12 cellular contexts compared by ENCODE assay signal in the genomic region with DNA sequence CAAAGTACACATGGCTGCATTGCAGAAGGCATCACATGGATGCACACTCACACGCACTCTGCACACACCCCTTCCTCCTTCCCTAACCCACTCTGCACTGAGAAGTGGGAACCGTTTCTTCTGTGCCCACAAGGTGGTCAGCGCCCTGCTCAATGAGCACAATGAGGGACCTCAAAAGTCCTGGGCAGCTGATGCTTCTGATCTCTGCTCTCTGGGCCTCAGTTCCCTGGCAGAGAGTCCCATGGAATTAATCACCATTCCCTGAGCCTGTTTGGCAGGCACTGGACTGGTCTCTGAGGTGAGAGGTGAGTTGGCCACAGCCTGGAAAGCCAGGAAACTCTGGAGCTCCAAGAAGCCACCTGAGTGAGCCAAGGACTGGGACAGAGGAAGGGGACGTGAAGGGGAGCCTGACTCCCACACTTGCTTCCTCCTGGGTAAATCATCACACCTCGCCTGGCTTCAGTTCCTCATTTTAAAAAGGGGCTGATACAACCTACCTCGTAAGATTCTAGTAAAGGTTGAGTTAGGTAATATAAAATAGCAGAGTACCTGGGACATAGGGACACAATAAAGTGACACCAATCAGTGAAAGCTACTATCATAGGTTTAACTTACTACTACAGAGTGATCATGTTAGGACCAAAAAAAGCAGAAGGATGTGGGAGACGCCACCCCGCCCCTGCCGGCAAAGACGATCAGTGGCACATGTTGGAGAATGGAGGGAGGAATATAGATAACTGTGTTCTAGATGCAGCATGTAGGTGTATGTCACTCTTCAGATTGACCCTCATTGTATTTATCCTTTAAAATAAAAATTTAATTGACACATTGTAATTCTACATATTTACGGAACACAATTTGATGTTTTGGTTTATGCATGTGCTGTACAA. TPM values are rescaled to one million over a fixed set of nuclear protein-coding genes. Genes with fewer than 3 reads are reported as not detected.
DNase-seq lines count a peak whose midpoint lies in the region; ATAC-seq and TF ChIP-seq lines count a peak whose summit lies in the region.
"Had no signal": no experiment of that assay in that cellular context is flagged by ENCODE, and none has a peak within 500 bp of the region (broad histone marks: within the 10 kb centered on the region; RNA-seq: fewer than 3 reads in every experiment).

No MANE protein-coding gene starts in this region.

- no peak overlapping the region for H3K23ac ChIP-seq in H9 (ENCODE audit: insufficient read length, low read depth, low read length)

- no peak overlapping the region for H3K9ac ChIP-seq in H9 (ENCODE audit: extremely low read depth, insufficient read length, low read length)

- H3K18ac ChIP-seq in H9 (ENCODE audit: insufficient read length, low read depth, low read length), result no peak overlapping the region

- peak overlapping the region in 1 of 3 experiments; percentile 40; a peak in 1 of 7 replicates for H3K27ac Mint-ChIP-seq in H9

- H3K4ac ChIP-seq in H9 (ENCODE audit: low read depth, low read length), result no peak overlapping the region

- H3K27ac ChIP-seq in H9 (ENCODE audit: insufficient read length, low read depth, low read length), result no peak overlapping the region

- H2BK15ac ChIP-seq in H9 (ENCODE audit: low read depth, low read length), result no peak overlapping the region

- H3K9me3 Mint-ChIP-seq in H9, result no peaks in the 10 kb centered on the region; a peak in 2 of 5 replicates

- ATAC-seq in GM19438 (IDR thresholded peaks at IDR 0.05; ENCODE audit: low read depth, unreplicated experiment), result peak; percentile 94
- ATAC-seq in HG02973 (IDR thresholded peaks at IDR 0.05; ENCODE audit: unreplicated experiment), result peak; percentile 84

- H3K9me3 ChIP-seq in H9 (ENCODE audit: control insufficient read depth, low read depth, low read length), result no peaks in the 10 kb centered on the region

- peak; percentile 41 for TF ChIP-seq CTCF in GM12872 (IDR thresholded peaks at IDR 0.05; ENCODE audit: insufficient read depth, low read depth, low read length)
- TF ChIP-seq CTCF in NB4 (IDR thresholded peaks at IDR 0.05; ENCODE audit: low read depth, low read length), result no peak
- TF ChIP-seq CTCF in H9 (conservative IDR thresholded peaks at IDR 0.05), result no peak

- H2AK5ac ChIP-seq in H9 (ENCODE audit: insufficient read length, low read length), result no peak overlapping the region

- H3K27me3 Mint-ChIP-seq in H9 (ENCODE audit: low read depth), result peaks cover 2% of the 10 kb centered on the region

- DNase-seq in NB4 (ENCODE audit: low read depth) (peak; percentile 5), NCI-H2171 (lab: John Stamatoyannopoulos, UW) (no peak), mucosa of gallbladder (ENCODE audit: low spot score) (no peak), DMS53 (lab: John Stamatoyannopoulos, UW) (no peak), H9 (no peak)
- DNase-seq: NCI-H510A treated with DMSO at 0.1 percent for 48 hours, T-cell had no signal

- H3K4me3 Mint-ChIP-seq in H9, result no peak overlapping the region
- H3K4me3 Mint-ChIP-seq: T-cell had no signal

- no peak overlapping the region for H3T11ph ChIP-seq in H9 (ENCODE audit: low read length)

- no peaks in the 10 kb centered on the region for H3K27me3 ChIP-seq in H9 (ENCODE audit: insufficient read depth, low read length)

- no peaks in the 10 kb centered on the region for H3K79me1 ChIP-seq in H9 (ENCODE audit: insufficient read depth, low read depth, low read length, poor library complexity, severe bottlenecking)

- no peak overlapping the region for H2AFZ ChIP-seq in H9 (ENCODE audit: low read length)

- H3K79me2 ChIP-seq in H9 (ENCODE audit: insufficient read depth, low read length), result no peaks in the 10 kb centered on the region

- H3K23me2 ChIP-seq in H9 (ENCODE audit: insufficient read length, low read depth, low read length, poor library complexity, severe bottlenecking), result no peaks in the 10 kb centered on the region

- no peak overlapping the region for H3K14ac ChIP-seq in H9 (ENCODE audit: insufficient read depth, low read length)

- H3K4me1 Mint-ChIP-seq in H9, result peaks cover 0 to 4% of the 10 kb centered on the region in 2 experiments; a peak in 1 of 4 replicates

- H3K56ac ChIP-seq in H9 (ENCODE audit: insufficient read length, low read depth, low read length), result no peak overlapping the region

- H3K4me3 ChIP-seq in NB4 (ENCODE audit: low read depth, low read length), result no peak overlapping the region

- TF ChIP-seq POLR2A in NB4 (IDR thresholded peaks at IDR 0.05; ENCODE audit: extremely low read depth, insufficient read length), result no peak

- H2BK20ac ChIP-seq in H9 (ENCODE audit: low read depth, low read length, poor library complexity, severe bottlenecking), result no peak overlapping the region

- H4K5ac ChIP-seq in H9 (ENCODE audit: insufficient read length, low read depth, low read length), result no peak overlapping the region

- H3K36me3 Mint-ChIP-seq in H9 (ENCODE audit: insufficient read depth in 1 of 3, low read depth in 3 of 3), result no peaks in the 10 kb centered on the region

- H3K4me2 ChIP-seq in H9 (ENCODE audit: insufficient read depth, insufficient read length, low read length), result no peak overlapping the region

- H4K91ac ChIP-seq in H9 (ENCODE audit: insufficient read length, low read depth, low read length), result no peak overlapping the region

- no peaks in the 10 kb centered on the region for H4K20me1 ChIP-seq in H9 (ENCODE audit: control insufficient read depth, insufficient read depth, insufficient read length)

- H2BK12ac ChIP-seq in H9 (ENCODE audit: insufficient read length, low read depth, low read length), result no peak overlapping the region

- no peak overlapping the region for H2BK5ac ChIP-seq in H9 (ENCODE audit: insufficient read length, low read length)

- no peak overlapping the region for H2BK120ac ChIP-seq in H9 (ENCODE audit: low read depth, low read length, poor library complexity, severe bottlenecking)

- H3K4me1 ChIP-seq in H9 (ENCODE audit: insufficient read depth, low read length), result no peaks in the 10 kb centered on the region

- no peak overlapping the region for H4K8ac ChIP-seq in H9 (replicated peaks; ENCODE audit: insufficient read length, low read depth, low read length)

- no CpG with 5 or more reads among the region's 11 CpGs for WGBS in H9 (ENCODE audit: extremely low coverage, insufficient read length, low lambda C conversion rate)

RNA-seq across cellular contexts. Expression of gene IGFBPL1, which starts 21.1 kb away (rescaled TPM):
- total RNA-seq in mucosa of gallbladder (6.3 TPM), H9 (2021) (37.7 and 37.9 TPM in 2 replicates)
- total RNA-seq: HT-29, lower leg skin, T-cell had no signal

RNA-seq across cellular contexts. Expression of gene ALDH1B1, which starts 52.9 kb away (rescaled TPM):
- total RNA-seq in mucosa of gallbladder (146 TPM), H9 (2021) (49.6 and 51.5 TPM in 2 replicates)
